ENCODE assay signal across 6 cellular contexts in the genomic region with DNA sequence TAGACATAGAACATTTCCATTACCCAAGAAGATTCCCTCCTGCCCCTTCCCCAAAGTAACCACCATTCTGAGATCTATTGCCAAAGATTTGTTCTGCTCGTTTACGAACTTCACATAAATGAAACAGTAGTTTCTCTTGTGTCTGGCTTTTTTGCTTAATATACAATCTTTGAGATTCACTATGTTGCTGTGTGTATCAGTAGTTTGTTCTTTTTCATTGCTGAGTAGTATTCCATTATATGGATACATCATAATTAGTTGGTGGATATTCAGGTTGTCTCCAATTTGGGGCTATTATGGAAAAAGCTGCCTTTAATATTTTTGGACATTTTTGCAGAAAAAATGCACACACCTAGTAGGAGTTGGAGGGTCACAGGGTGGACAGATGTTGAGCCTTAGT.
"Had no signal": no experiment of that assay in that cellular context is flagged by ENCODE, and none has a peak within 500 bp of the region (broad histone marks: within the 10 kb centered on the region; RNA-seq: fewer than 3 reads in every experiment).

No MANE protein-coding gene starts in this region.

- ATAC-seq: HepG2 had no signal

- H3K4me2 ChIP-seq: KMS-11 had no signal

- DNase-seq: KBM-7, KG1 had no signal

- FAIRE-seq: HepG2, HTR-8/SVneo had no signal

- H3K9ac ChIP-seq: KMS-11 had no signal

- H3K27ac ChIP-seq: HL-60, KMS-11 had no signal
